ENCODE assay signal across 1 cellular context in genomic region chr2:230323385-230324106, GRCh38.
TF ChIP-seq lines count a peak whose summit lies in the region.

No MANE protein-coding gene starts in this region.

TF ChIP-seq in WTC11, 78 proteins besides CTCF, POLR2A, EP300 and RAD21 (continued from another document):
- TF ChIP-seq ZNF425 (CRISPR knock-in tag; conservative IDR thresholded peaks at IDR 0.05) (no peak), NFYB (CRISPR knock-in tag; conservative IDR thresholded peaks at IDR 0.05; ENCODE audit: low read depth) (no peak), ZNF512 (CRISPR knock-in tag; IDR thresholded peaks at IDR 0.05; ENCODE audit: borderline replicate concordance) (no peak), OVOL2 (CRISPR knock-in tag; IDR thresholded peaks at IDR 0.05; ENCODE audit: borderline replicate concordance) (no peak), ZNF219 (CRISPR knock-in tag; IDR thresholded peaks at IDR 0.05; ENCODE audit: borderline replicate concordance) (no peak), ZNF416 (CRISPR knock-in tag; IDR thresholded peaks at IDR 0.05) (no peak), RORB (CRISPR knock-in tag; IDR thresholded peaks at IDR 0.05) (no peak), AR (CRISPR knock-in tag; IDR thresholded peaks at IDR 0.05) (no peak), IRF2 (CRISPR knock-in tag; IDR thresholded peaks at IDR 0.05; ENCODE audit: borderline replicate concordance, low read depth) (no peak), GABPB1 (CRISPR knock-in tag; IDR thresholded peaks at IDR 0.05) (no peak), JUN (CRISPR knock-in tag; IDR thresholded peaks at IDR 0.05) (no peak)
TF ChIP-seq in WTC11: peak in this region for 0.
